In the genomic region with DNA sequence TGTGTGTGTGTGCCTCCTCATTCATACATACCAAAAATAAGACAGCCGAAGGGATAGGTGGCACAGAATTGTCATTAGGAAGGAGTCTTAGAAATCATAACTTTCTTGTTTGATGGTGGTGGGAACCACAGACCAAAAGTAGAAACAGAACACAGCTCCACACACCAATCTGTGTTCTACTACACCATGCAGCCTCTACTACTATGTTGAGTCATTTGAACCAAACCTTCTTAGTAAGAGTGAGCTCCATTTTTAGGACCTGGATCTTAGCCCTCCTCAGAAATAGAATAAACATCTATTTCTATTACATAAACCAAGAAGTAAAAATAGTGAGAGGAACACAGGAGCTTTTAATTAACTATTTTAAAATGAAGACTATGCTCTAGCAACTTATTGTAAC, we compare ENCODE assay signal across 24 cellular contexts. TPM values are rescaled to one million over a fixed set of nuclear protein-coding genes. Genes with fewer than 3 reads are reported as not detected.
"Had no signal": no experiment of that assay in that cellular context is flagged by ENCODE, and none has a peak within 500 bp of the region (broad histone marks: within the 10 kb centered on the region; RNA-seq: fewer than 3 reads in every experiment).

No MANE protein-coding gene starts in this region.

- H3K27me3 ChIP-seq: colonic mucosa, heart right ventricle, pancreas, right atrium auricular region, testis, tibial artery had no signal

- H3K27ac ChIP-seq: colonic mucosa, epithelial cell of prostate, heart right ventricle, left ventricle myocardium inferior, lower lobe of right lung, pancreas, right atrium auricular region, testis, tibial artery had no signal

- DNase-seq: colonic mucosa; effector CD8-positive, alpha-beta T cell; endodermal cell; foreskin melanocyte; glutamatergic neuron; heart right ventricle; hippocampal formation; left colon; left ventricle myocardium inferior; lower lobe of right lung; natural killer cell; occipital lobe; pancreas; stimulated activated CD4-positive, alpha-beta T cell treated with anti-CD3 and anti-CD28 coated beads, Interleukin-4, amount 100 ng/mL, for 4 hours; stimulated activated naive CD8-positive, alpha-beta T cell treated with anti-CD3 and anti-CD28 coated beads, Interleukin-15, Interleukin-2, amounts not matched to agents 100 U/mL and 50 U/mL, for 24 hours; substantia nigra; testis; tibial artery had no signal

- H3K36me3 ChIP-seq: colonic mucosa, lower lobe of right lung had no signal

- ATAC-seq: esophagus mucosa; heart right ventricle; left colon; lower lobe of right lung; natural killer cell; pancreas; sciatic nerve; stimulated activated memory B cell treated with anti-CD40 and anti-IgM and Interleukin-4, amounts not matched to agents 10 μg/mL and 1 μg/mL and 100 μg/mL, for 72 hours; stimulated activated naive CD8-positive, alpha-beta T cell treated with anti-CD3 and anti-CD28 coated beads, Interleukin-15, Interleukin-2, amounts not matched to agents 100 U/mL and 50 U/mL, for 24 hours had no signal

- H3K4me1 ChIP-seq: colonic mucosa, heart right ventricle, left ventricle myocardium inferior, lower lobe of right lung, pancreas, right atrium auricular region, testis had no signal

- H3K9me3 ChIP-seq: colonic mucosa, lower lobe of right lung, pancreas, testis, tibial artery had no signal

- H3K4me3 ChIP-seq: colonic mucosa, heart right ventricle, left ventricle myocardium inferior, lower lobe of right lung, pancreas, right atrium auricular region, testis, tibial artery had no signal

RNA-seq across cellular contexts. Expression of a gene that starts 27.9 kb away (rescaled TPM):
- total RNA-seq: mesenteric fat pad had no signal
